Comparison of ENCODE assay signal across 8 cellular contexts in the genomic region with DNA sequence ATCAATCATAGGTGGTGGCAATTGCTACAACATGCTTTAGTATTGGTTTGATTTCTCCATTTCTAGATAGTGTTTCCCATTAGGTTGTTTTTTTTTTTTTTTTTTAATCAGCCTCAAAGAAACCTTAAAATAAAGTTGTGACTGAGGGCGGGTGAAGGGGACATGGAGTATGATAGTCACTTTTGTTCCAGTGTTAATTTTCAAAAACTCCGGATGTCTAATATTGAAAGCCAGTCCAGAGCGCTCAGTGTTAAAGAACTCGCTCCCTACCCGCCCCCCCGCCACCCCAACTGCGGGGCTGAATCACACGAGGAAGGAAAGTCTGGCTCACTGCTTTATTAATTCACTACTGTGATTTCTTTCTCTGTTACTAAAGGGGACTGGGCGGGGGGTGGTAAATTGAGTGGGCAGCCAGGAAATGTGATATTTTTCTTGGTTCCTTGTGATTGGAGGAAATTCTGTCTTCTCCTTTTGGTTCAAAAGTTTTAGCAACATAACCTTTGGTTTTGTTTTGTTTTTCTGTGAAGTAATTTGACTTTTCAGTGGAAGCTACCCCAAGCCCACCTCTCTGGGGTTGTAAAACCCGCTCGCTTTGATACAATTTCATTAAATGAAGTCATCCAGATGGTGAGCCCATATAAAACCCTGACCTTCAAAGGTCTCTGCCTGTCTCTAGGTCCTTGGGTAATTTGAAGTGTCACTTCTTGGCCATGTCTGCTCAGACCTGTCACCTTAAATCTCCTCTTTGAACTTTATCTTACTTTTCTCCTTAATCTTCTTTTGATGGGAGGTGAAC. TPM values are rescaled to one million over a fixed set of nuclear protein-coding genes. Genes with fewer than 3 reads are reported as not detected.
DNase-seq lines count a peak whose midpoint lies in the region; ATAC-seq and TF ChIP-seq lines count a peak whose summit lies in the region.

No MANE protein-coding gene starts in this region.

- no peaks in the 10 kb centered on the region for H3K27me3 Mint-ChIP-seq in activated T-cell treated with anti-CD3 and anti-CD28 coated beads, Interleukin-2, amount 50 U/mL, for 4 hours (ENCODE audit: low read depth)
- no peaks in the 10 kb centered on the region for H3K27me3 Mint-ChIP-seq in natural killer cell treated with Interleukin-12 subunit alpha and Interleukin-12 subunit beta and Interleukin-15 and Interleukin-18, amount 100 ng/mL, for 72 hours

- WGBS in heart right ventricle, 2 donors: 66 to 72% methylated on average over 11 of the region's 11 CpGs
- 68 to 75% (median 73%) methylated on average over 11 of the region's 11 CpGs for WGBS in ovary, 3 donors

- TF ChIP-seq EP300 in ovary (IDR thresholded peaks at IDR 0.05): no peak

- no peaks in the 10 kb centered on the region for H3K36me3 ChIP-seq in heart right ventricle
- H3K36me3 ChIP-seq in ovary: no peaks in the 10 kb centered on the region

- DNase-seq in heart right ventricle (peak; percentile 15 to 43), left ventricle myocardium superior (no peak), GM19240 (ENCODE audit: insufficient read length, low spot score) (no peak), ovary (no peak), SHP77 treated with DMSO at 0.1 percent for 48 hours (lab: John Stamatoyannopoulos, UW) (no peak)
- peak; percentile 82 for DNase-seq in activated T-cell treated with anti-CD3 and anti-CD28 coated beads, Interleukin-2, amount 50 U/mL, for 4 hours
- peak; percentile 68 for DNase-seq in natural killer cell treated with Interleukin-12 subunit alpha and Interleukin-12 subunit beta and Interleukin-15 and Interleukin-18, amount 100 ng/mL, for 72 hours (ENCODE audit: low spot score)

- ATAC-seq in heart right ventricle (peak in 3 of 8 donors; percentile 42 to 76 (median 48)), left ventricle myocardium superior (no peak), HG03469 (IDR thresholded peaks at IDR 0.05; ENCODE audit: unreplicated experiment) (peak; percentile 10)
- peak; percentile 71 to 81 for ATAC-seq in activated T-cell treated with anti-CD3 and anti-CD28 coated beads, Interleukin-2, amount 50 U/mL, for 4 hours
- peak; percentile 78 to 80 for ATAC-seq in natural killer cell treated with Interleukin-12 subunit alpha and Interleukin-12 subunit beta and Interleukin-15 and Interleukin-18, amount 100 ng/mL, for 72 hours

- no peak for TF ChIP-seq POLR2A in ovary (IDR thresholded peaks at IDR 0.05)

- H3K27me3 ChIP-seq in heart right ventricle (peaks cover 0 to 5% (median 0%) of the 10 kb centered on the region in 7 donors), ovary (no peaks in the 10 kb centered on the region)

- H3K4me3 ChIP-seq in heart right ventricle (peak overlapping the region in 1 of 10 donors; percentile 16), ovary (no peak overlapping the region)

- peak overlapping the region; percentile 90 for H3K27ac Mint-ChIP-seq in natural killer cell treated with Interleukin-12 subunit alpha and Interleukin-12 subunit beta and Interleukin-15 and Interleukin-18, amount 100 ng/mL, for 72 hours

- TF ChIP-seq CTCF in heart right ventricle (IDR thresholded peaks at IDR 0.05): no peak
- TF ChIP-seq CTCF in ovary (IDR thresholded peaks at IDR 0.05): no peak

- intact Hi-C loops in heart right ventricle (cut with DNase I) (no loop called here), left ventricle myocardium superior (cut with micrococcal nuclease) (no loop called here), ovary (cut with DNase I) (no loop called here)

- no peaks in the 10 kb centered on the region for H3K9me3 ChIP-seq in heart right ventricle
- H3K9me3 ChIP-seq in ovary: no peaks in the 10 kb centered on the region

- peaks cover 0 to 22% (median 0%) of the 10 kb centered on the region in 9 donors for H3K4me1 ChIP-seq in heart right ventricle
- no peaks in the 10 kb centered on the region for H3K4me1 ChIP-seq in ovary (ENCODE audit: insufficient read depth)

- peak overlapping the region; percentile 71 for H3K4me3 Mint-ChIP-seq in activated T-cell treated with anti-CD3 and anti-CD28 coated beads, Interleukin-2, amount 50 U/mL, for 4 hours
- peak overlapping the region; percentile 84 for H3K4me3 Mint-ChIP-seq in natural killer cell treated with Interleukin-12 subunit alpha and Interleukin-12 subunit beta and Interleukin-15 and Interleukin-18, amount 100 ng/mL, for 72 hours

- H3K4me1 Mint-ChIP-seq in activated T-cell treated with anti-CD3 and anti-CD28 coated beads, Interleukin-2, amount 50 U/mL, for 4 hours (ENCODE audit: low read depth): peaks cover 62% of the 10 kb centered on the region
- peaks cover 38 to 40% of the 10 kb centered on the region in 2 donors for H3K4me1 Mint-ChIP-seq in natural killer cell treated with Interleukin-12 subunit alpha and Interleukin-12 subunit beta and Interleukin-15 and Interleukin-18, amount 100 ng/mL, for 72 hours (ENCODE audit: low read depth in 2 of 2)

- H3K9me3 Mint-ChIP-seq in activated T-cell treated with anti-CD3 and anti-CD28 coated beads, Interleukin-2, amount 50 U/mL, for 4 hours: no peaks in the 10 kb centered on the region
- H3K9me3 Mint-ChIP-seq in natural killer cell treated with Interleukin-12 subunit alpha and Interleukin-12 subunit beta and Interleukin-15 and Interleukin-18, amount 100 ng/mL, for 72 hours: no peaks in the 10 kb centered on the region

- H3K27ac ChIP-seq in heart right ventricle (peak overlapping the region in 2 of 10 donors; percentile 5 to 37), ovary (no peak overlapping the region)

- H3K36me3 Mint-ChIP-seq in activated T-cell treated with anti-CD3 and anti-CD28 coated beads, Interleukin-2, amount 50 U/mL, for 4 hours (ENCODE audit: insufficient read depth): no peaks in the 10 kb centered on the region
- H3K36me3 Mint-ChIP-seq in natural killer cell treated with Interleukin-12 subunit alpha and Interleukin-12 subunit beta and Interleukin-15 and Interleukin-18, amount 100 ng/mL, for 72 hours: peaks cover 6% of the 10 kb centered on the region

RNA-seq across cellular contexts. Expression of a gene that starts 38.0 kb away (rescaled TPM):
- total RNA-seq in heart right ventricle: 10 to 100 TPM in 5 of 10 donors, 1 to 10 TPM in 5; 3.2 to 33.3 (median 9.6) TPM
- 1 to 10 TPM; 2.9 to 4.5 TPM for polyA plus RNA-seq in heart right ventricle
- total RNA-seq in left ventricle myocardium superior: 9.9 TPM
- 100 to 1,000 TPM; 254 to 441 (median 334) TPM for total RNA-seq in activated T-cell treated with anti-CD3 and anti-CD28 coated beads, Interleukin-2, amount 50 U/mL, for 4 hours
- 100 to 1,000 TPM; 121 to 244 TPM for total RNA-seq in natural killer cell treated with Interleukin-12 subunit alpha and Interleukin-12 subunit beta and Interleukin-15 and Interleukin-18, amount 100 ng/mL, for 72 hours
- 100 to 1,000 TPM in 3 of 7 donors, 10 to 100 TPM in 4; 57.3 to 206 (median 99.5) TPM for total RNA-seq in ovary
- polyA plus RNA-seq in ovary: 10 to 100 TPM; 35.4 to 58.0 TPM

Comparison
In these comparisons a context has a peak if more than half of its experiments do, and no peak if none do; other contexts are left out.
1. DNase-seq: peak in heart right ventricle (2 of 2), activated T-cell treated with anti-CD3 and anti-CD28 coated beads, Interleukin-2, amount 50 U/mL, for 4 hours (single experiment) and natural killer cell treated with Interleukin-12 subunit alpha and Interleukin-12 subunit beta and Interleukin-15 and Interleukin-18, amount 100 ng/mL, for 72 hours (single experiment); none in left ventricle myocardium superior (single experiment), GM19240 (single experiment), ovary (0 of 5) and SHP77 treated with DMSO at 0.1 percent for 48 hours (single experiment).